ENCODE assay signal across 16 cellular contexts in genomic region chr3:76203578-76203977, GRCh38.
"Had no signal": no experiment of that assay in that cellular context is flagged by ENCODE, and none has a peak within 500 bp of the region (broad histone marks: within the 10 kb centered on the region; RNA-seq: fewer than 3 reads in every experiment).

No MANE protein-coding gene starts in this region.

- H3K4me3 Mint-ChIP-seq: activated CD4-positive, alpha-beta memory T cell treated with anti-CD3 and anti-CD28 coated beads, Interleukin-2, amount 10 ng/mL, durations not matched to agents 7 days and 5 days; natural killer cell; T-helper 1 cell treated with Interleukin-12 subunit alpha and Interleukin-12 subunit beta and Interleukin-4 antibody, amounts not matched to agents 30 μg/mL and 1 μg/mL, for 36 hours had no signal

- H3K4me1 Mint-ChIP-seq: activated CD4-positive, alpha-beta memory T cell treated with anti-CD3 and anti-CD28 coated beads, Interleukin-2, amount 10 ng/mL, durations not matched to agents 7 days and 5 days; natural killer cell had no signal

- H3K27ac Mint-ChIP-seq: activated CD4-positive, alpha-beta memory T cell treated with anti-CD3 and anti-CD28 coated beads, Interleukin-2, amount 10 ng/mL, durations not matched to agents 7 days and 5 days; activated naive CD4-positive, alpha-beta T cell treated with anti-CD3 and anti-CD28 coated beads, Interleukin-2, amount 50 U/mL, for 72 hours; natural killer cell; T-helper 1 cell treated with Interleukin-12 subunit alpha and Interleukin-12 subunit beta and Interleukin-4 antibody, amounts not matched to agents 30 μg/mL and 1 μg/mL, for 36 hours had no signal

- H3K9me3 ChIP-seq: thoracic aorta had no signal

- DNase-seq: activated CD4-positive, alpha-beta memory T cell treated with anti-CD3 and anti-CD28 coated beads, Interleukin-2, amount 10 ng/mL, durations not matched to agents 7 days and 5 days; activated CD4-positive, alpha-beta T cell treated with anti-CD3 and anti-CD28 coated beads for 4 hours; activated CD8-positive, alpha-beta memory T cell treated with anti-CD3 and anti-CD28 coated beads, Interleukin-2, amount 50 U/mL, for 4 hours; activated effector memory CD4-positive, alpha-beta T cell treated with anti-CD3 and anti-CD28 coated beads, Interleukin-2, amount 50 U/mL, for 16 hours; activated T-cell treated with anti-CD3 and anti-CD28 coated beads, Interleukin-2, amount 50 U/mL, for 48 hours; erythroblast; hippocampal formation; left colon; natural killer cell; retina; stimulated activated CD4-positive, alpha-beta T cell treated with anti-CD3 and anti-CD28 coated beads, Interleukin-12 subunit alpha, Interleukin-12 subunit beta, amount 100 ng/mL, for 4 hours; stimulated activated CD4-positive, alpha-beta T cell treated with anti-CD3 and anti-CD28 coated beads, Interleukin-2, amount 100 ng/mL, for 24 hours had no signal

- H3K27me3 Mint-ChIP-seq: activated CD4-positive, alpha-beta memory T cell treated with anti-CD3 and anti-CD28 coated beads, Interleukin-2, amount 10 ng/mL, durations not matched to agents 7 days and 5 days had no signal

- ATAC-seq: activated naive CD4-positive, alpha-beta T cell treated with anti-CD3 and anti-CD28 coated beads, Interleukin-2, amount 50 U/mL, for 72 hours; left colon; natural killer cell had no signal

- H3K36me3 Mint-ChIP-seq: activated naive CD4-positive, alpha-beta T cell treated with anti-CD3 and anti-CD28 coated beads, Interleukin-2, amount 50 U/mL, for 72 hours had no signal

- H3K4me3 ChIP-seq: cardiac muscle cell, thoracic aorta had no signal

- H3K36me3 ChIP-seq: cardiac muscle cell, thoracic aorta had no signal

- H3K27ac ChIP-seq: cardiac muscle cell, thoracic aorta had no signal
